In the genomic region with DNA sequence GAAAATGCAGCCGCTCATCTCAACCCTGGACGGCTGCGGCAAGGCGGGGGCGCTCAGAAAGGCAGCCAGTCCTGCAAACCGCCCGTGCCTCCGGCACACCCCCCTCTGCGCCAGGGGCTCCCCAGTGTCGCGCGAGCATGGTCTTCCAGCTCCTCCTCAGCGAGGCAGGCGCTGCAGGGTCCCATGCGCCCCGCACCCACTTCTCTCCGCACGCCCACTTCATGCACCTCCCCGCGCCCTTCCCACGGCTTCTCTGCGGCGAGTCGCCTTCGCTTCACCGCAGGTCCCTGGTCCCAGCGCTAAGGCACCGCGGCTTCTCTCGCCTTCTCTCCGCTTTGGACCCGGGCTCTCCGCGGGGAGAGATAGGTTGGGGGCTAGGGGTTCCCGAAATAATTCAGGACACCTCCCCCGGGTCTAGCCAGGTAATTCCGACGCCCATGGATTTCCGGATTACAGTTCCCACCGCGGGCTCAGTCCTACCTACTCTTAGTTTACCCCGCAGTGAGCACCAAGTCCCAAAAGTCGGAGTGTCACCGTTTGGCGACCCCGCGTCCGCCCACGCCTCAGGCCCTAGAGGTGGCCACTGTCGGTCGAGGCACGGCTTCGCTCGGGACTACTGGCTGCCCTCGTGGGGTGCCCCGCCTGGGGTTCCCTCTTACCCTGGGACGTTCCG, we compare ENCODE assay signal across 9 cellular contexts.
DNase-seq lines count a peak whose midpoint lies in the region; ATAC-seq, FAIRE-seq and TF ChIP-seq lines count a peak whose summit lies in the region.
"Had no signal": no experiment of that assay in that cellular context is flagged by ENCODE, and none has a peak within 500 bp of the region (broad histone marks: within the 10 kb centered on the region; RNA-seq: fewer than 3 reads in every experiment).

No MANE protein-coding gene starts in this region.

- H3K9me3 ChIP-seq in T-helper 17 cell (ENCODE audit: control insufficient read depth, low read length, poor library complexity, severe bottlenecking): no peaks in the 10 kb centered on the region
- H3K9me3 ChIP-seq in hepatocyte (ENCODE audit: low read depth): no peaks in the 10 kb centered on the region
- no peaks in the 10 kb centered on the region for H3K9me3 ChIP-seq in psoas muscle

- H3K79me2 ChIP-seq in hepatocyte: no peaks in the 10 kb centered on the region

- H3K27me3 Mint-ChIP-seq in T-helper 17 cell: peaks cover 62% of the 10 kb centered on the region

- H3K4me1 ChIP-seq in hepatocyte (ENCODE audit: insufficient read depth) (peaks cover 34% of the 10 kb centered on the region), psoas muscle (peaks cover 5% of the 10 kb centered on the region)

- peak overlapping the region; percentile 96 for H3K4me2 ChIP-seq in hepatocyte

- no peaks in the 10 kb centered on the region for H4K20me1 ChIP-seq in hepatocyte (ENCODE audit: insufficient read depth, poor library complexity, severe bottlenecking)

- TF ChIP-seq CTCF in hepatocyte (IDR thresholded peaks at IDR 0.05; ENCODE audit: poor library complexity) (no peak), psoas muscle (IDR thresholded peaks at IDR 0.05) (no peak), lower leg skin (IDR thresholded peaks at IDR 0.05) (no peak)

- under 1% methylated on average over 48 of the region's 58 CpGs for WGBS in hepatocyte (ENCODE audit: low lambda C conversion rate, missing lambda C conversion rate)
- 0 to 1% (median 1%) methylated on average over 48 to 58 of the region's 58 CpGs for WGBS in psoas muscle, 3 donors
- whole genome bisulfite sequencing in lower leg skin, 2 donors: 0 to 1% methylated on average over 36 to 39 of the region's 58 CpGs

- peaks cover 54% of the 10 kb centered on the region for H3K27me3 ChIP-seq in hepatocyte
- H3K27me3 ChIP-seq in psoas muscle (ENCODE audit: insufficient read depth in 3 of 3, low read length in 2 of 3): peaks cover 0 to 51% (median 16%) of the 10 kb centered on the region in 3 donors

- H3K9me2 ChIP-seq in hepatocyte (replicated peaks; ENCODE audit: insufficient read depth): no peaks in the 10 kb centered on the region

- H3K4me3 ChIP-seq in hepatocyte: peak overlapping the region; percentile 20
- H3K4me3 ChIP-seq in psoas muscle: peak overlapping the region; percentile 55
- no peak overlapping the region for H3K4me3 ChIP-seq in lower leg skin (ENCODE audit: low read depth, poor library complexity, severe bottlenecking)

- H3K27ac ChIP-seq in hepatocyte (no peak overlapping the region), psoas muscle (no peak overlapping the region)

- peak overlapping the region; percentile 45 for H2AFZ ChIP-seq in hepatocyte

- intact Hi-C loops in psoas muscle (cut with DNase I) (no loop called here), lower leg skin (cut with DNase I; ENCODE audit: low total_unique reads) (no loop called here)

- H3K36me3 Mint-ChIP-seq in T-helper 17 cell (ENCODE audit: low read depth): peaks cover 3% of the 10 kb centered on the region

- H3K36me3 ChIP-seq in hepatocyte (replicated peaks; ENCODE audit: insufficient read depth, low read depth) (no peaks in the 10 kb centered on the region), psoas muscle (ENCODE audit: insufficient read depth in 1 of 2, low read depth in 1 of 2) (no peaks in the 10 kb centered on the region)

- in situ Hi-C loops in G401 (cut with HindIII; ENCODE audit: low sequenced_read_pairs): no loop called here

- ATAC-seq in T-helper 17 cell (peak; percentile 30), psoas muscle (peak in 3 of 4 donors; percentile 25 to 50 (median 33)), GM21381 (IDR thresholded peaks at IDR 0.05; ENCODE audit: unreplicated experiment) (no peak), GM21360 (IDR thresholded peaks at IDR 0.05; ENCODE audit: unreplicated experiment) (no peak)

- no peak for FAIRE-seq in GM12891 (lab: Jason Lieb, UNC)

- peaks cover 23% of the 10 kb centered on the region for H3K4me1 Mint-ChIP-seq in T-helper 17 cell

- H3K4me3 Mint-ChIP-seq in T-helper 17 cell: peak overlapping the region; percentile 87

- peak; percentile 38 for DNase-seq in G401 (ENCODE audit: low spot score)
- DNase-seq in T-helper 17 cell: no peak
- DNase-seq in hepatocyte (ENCODE audit: low spot score): no peak
- no peak for DNase-seq in psoas muscle
- no peak for DNase-seq in lower leg skin (ENCODE audit: low spot score in 2 of 2)
- no peak for DNase-seq in GM12891 (ENCODE audit: insufficient read length, low spot score)
- DNase-seq: NCI-H2107 had no signal

- H3K27ac Mint-ChIP-seq in T-helper 17 cell: no peak overlapping the region

- TF ChIP-seq POLR2A in lower leg skin (IDR thresholded peaks at IDR 0.05) (no peak), GM12891 (IDR thresholded peaks at IDR 0.05; ENCODE audit: low read depth, low read length) (no peak)

TF ChIP-seq in GM12891, 5 proteins besides CTCF, POLR2A, EP300 and RAD21:
- TF ChIP-seq POU2F2 (IDR thresholded peaks at IDR 0.05; ENCODE audit: low read depth, low read length): no peak
- TF ChIP-seq POLR2AphosphoS5 (IDR thresholded peaks at IDR 0.05; ENCODE audit: low read depth, low read length): no peak
- no peak for TF ChIP-seq SPI1 (IDR thresholded peaks at IDR 0.05; ENCODE audit: low read depth, low read length)
- no peak for TF ChIP-seq PAX5 (IDR thresholded peaks at IDR 0.05; ENCODE audit: insufficient read depth, low read length, severe bottlenecking)
- no peak for TF ChIP-seq TAF1 (IDR thresholded peaks at IDR 0.05; ENCODE audit: low read depth, low read length)

Comparison
In these comparisons a context has a peak if more than half of its experiments do, and no peak if none do; other contexts are left out.
1. ATAC-seq: peak in T-helper 17 cell (single experiment) and psoas muscle (3 of 4); none in GM21381 (single experiment) and GM21360 (single experiment).